ENCODE assay signal across 8 cellular contexts in genomic region chr3:117439812-117440211, GRCh38.
DNase-seq lines count a peak whose midpoint lies in the region; ATAC-seq, FAIRE-seq and TF ChIP-seq lines count a peak whose summit lies in the region.

No MANE protein-coding gene starts in this region.

- no peak overlapping the region for H3K9ac ChIP-seq in HepG2 (ENCODE audit: insufficient read depth, low read depth, low read length)

- no peak for TF ChIP-seq RAD21 in HepG2 (CRISPR knock-in tag; IDR thresholded peaks at IDR 0.05)

- H3K4me2 ChIP-seq in HepG2 (ENCODE audit: low read depth, low read length), result no peak overlapping the region

- H3K79me2 ChIP-seq in HepG2 (ENCODE audit: insufficient read depth, low read length), result no peaks in the 10 kb centered on the region

- peak; percentile 58 for ATAC-seq in HepG2
- no peak for ATAC-seq in GM21825 (IDR thresholded peaks at IDR 0.05; ENCODE audit: unreplicated experiment)
- no peak for ATAC-seq in GM21528 (IDR thresholded peaks at IDR 0.05; ENCODE audit: low FRiP score, unreplicated experiment)
- no peak for ATAC-seq in GM19463 (IDR thresholded peaks at IDR 0.05; ENCODE audit: unreplicated experiment)

- no peaks in the 10 kb centered on the region for H3K36me3 ChIP-seq in HepG2 (replicated peaks in 1 of 2; ENCODE audit: control insufficient read depth in 1 of 2, insufficient read depth in 2 of 2, low read length in 2 of 2)

- H4K20me1 ChIP-seq in HepG2 (ENCODE audit: insufficient read depth, low read length), result no peaks in the 10 kb centered on the region

- no peaks in the 10 kb centered on the region for H3K9me3 ChIP-seq in HepG2 (ENCODE audit: low read length)

- CTCF ChIA-PET in HepG2 (lab: Yijun Ruan, JAX; ENCODE audit: low intra/inter-chr PET ratio, low total read pairs), result interaction anchor here (1.3 kb wide), 1 partner anchor 380 kb away, joined by 3 read pairs; no protein-coding TSS in a partner anchor

- BruUV-seq in HepG2 (replicated peaks; lab: Mats Ljungman, UMichigan), result no TSS peak

- TF ChIP-seq EP300 in HepG2 (IDR thresholded peaks at IDR 0.05; ENCODE audit: low read depth in 2 of 2, low read length in 2 of 2) (no peak), HepG2 (CRISPR knock-in tag; IDR thresholded peaks at IDR 0.05; ENCODE audit: borderline replicate concordance) (no peak)

- no peaks in the 10 kb centered on the region for H3K27me3 ChIP-seq in HepG2 (ENCODE audit: control insufficient read depth in 1 of 2, insufficient read depth in 2 of 2, low read length in 2 of 2)

- TF ChIP-seq POLR2A in HepG2 (IDR thresholded peaks at IDR 0.05; ENCODE audit: insufficient read depth in 1 of 2, low read depth in 2 of 2, low read length in 2 of 2), result no peak

- no peak for FAIRE-seq in HepG2 (lab: Jason Lieb, UNC)

- DNase-seq in NCI-H1092 (lab: John Stamatoyannopoulos, UW) (peak; percentile 81), SKM-1 (lab: John Stamatoyannopoulos, UW; ENCODE audit: unreplicated experiment) (peak; percentile 65), HepG2 (ENCODE audit: low spot score) (peak; percentile 13), glomerular visceral epithelial cell (ENCODE audit: extremely low spot score) (no peak)

- in situ Hi-C loops in HepG2 (cut with HindIII; ENCODE audit: extremely low pct_ligation_motif_present, low pct_unique_long_range_greater_than_20kb), result no loop called here

- intact Hi-C loops in HepG2 (cut with micrococcal nuclease; ENCODE audit: unreplicated experiment), result no loop called here

- peak; percentile 40 for TF ChIP-seq CTCF in C4-2B (conservative IDR thresholded peaks at IDR 0.05)
- peak; percentile 29; the same call in 1 of the 2 replicates for TF ChIP-seq CTCF in HepG2 (CRISPR knock-in tag; IDR thresholded peaks at IDR 0.05)

- H3K4me3 ChIP-seq in HepG2 (replicated peaks in 1 of 3; ENCODE audit: insufficient read depth in 1 of 3, low read depth in 2 of 3, low read length in 3 of 3), result no peak overlapping the region

- no peak overlapping the region for H2AFZ ChIP-seq in HepG2 (ENCODE audit: low read length)

- POLR2A ChIA-PET in HepG2 (lab: Yijun Ruan, JAX), result no interaction called here

- H3K27ac ChIP-seq in C4-2B (no peak overlapping the region), HepG2 (ENCODE audit: extremely low read length, insufficient read depth, low read length) (no peak overlapping the region)

- H3K4me1 ChIP-seq in HepG2 (ENCODE audit: insufficient read depth, low read length), result no peaks in the 10 kb centered on the region

- 36% methylated on average over 3 of the region's 3 CpGs for WGBS in HepG2 (ENCODE audit: low lambda C conversion rate)

TF ChIP-seq in HepG2, 621 proteins besides CTCF, POLR2A, EP300 and RAD21:
- peak; percentile 74 for TF ChIP-seq CEBPG (CRISPR knock-in tag; IDR thresholded peaks at IDR 0.05)
- TF ChIP-seq CEBPB (IDR thresholded peaks at IDR 0.05; ENCODE audit: borderline replicate concordance, low read depth, low read length), result peak; percentile 22; the same call in 1 of the 2 replicates
- peak; percentile 95 for TF ChIP-seq TEAD3 (CRISPR knock-in tag; optimal IDR thresholded peaks at IDR 0.05; ENCODE audit: borderline replicate concordance)
- TF ChIP-seq TIGD3 (CRISPR knock-in tag; IDR thresholded peaks at IDR 0.05; ENCODE audit: borderline replicate concordance), result no peak
- TF ChIP-seq STAG1 (CRISPR knock-in tag; IDR thresholded peaks at IDR 0.05), result peak; percentile 41
